In genomic region chr17:32126746-32127145, GRCh38 we compare ENCODE assay signal across 1 cellular context.
TF ChIP-seq lines count a peak whose summit lies in the region.

No MANE protein-coding gene starts in this region.

TF ChIP-seq in WTC11, 78 proteins besides CTCF, POLR2A, EP300 and RAD21 (continued from another document):
- TF ChIP-seq PRDM15 (CRISPR knock-in tag; IDR thresholded peaks at IDR 0.05) (no peak), ZNF416 (CRISPR knock-in tag; IDR thresholded peaks at IDR 0.05) (no peak), ZNF512 (CRISPR knock-in tag; IDR thresholded peaks at IDR 0.05; ENCODE audit: borderline replicate concordance) (no peak), ZNF281 (CRISPR knock-in tag; IDR thresholded peaks at IDR 0.05) (no peak), CDX4 (CRISPR knock-in tag; IDR thresholded peaks at IDR 0.05; ENCODE audit: borderline replicate concordance) (no peak), TEAD1 (CRISPR knock-in tag; IDR thresholded peaks at IDR 0.05) (no peak), NFYB (CRISPR knock-in tag; conservative IDR thresholded peaks at IDR 0.05; ENCODE audit: low read depth) (no peak), ATF3 (CRISPR knock-in tag; conservative IDR thresholded peaks at IDR 0.05) (no peak), SMAD3 (CRISPR knock-in tag; IDR thresholded peaks at IDR 0.05; ENCODE audit: borderline replicate concordance) (no peak), ZNF317 (CRISPR knock-in tag; IDR thresholded peaks at IDR 0.05; ENCODE audit: borderline replicate concordance, low read depth) (no peak), MXD4 (CRISPR knock-in tag; IDR thresholded peaks at IDR 0.05; ENCODE audit: borderline replicate concordance) (no peak), PREB (CRISPR knock-in tag; IDR thresholded peaks at IDR 0.05; ENCODE audit: borderline replicate concordance) (no peak), E2F5 (CRISPR knock-in tag; IDR thresholded peaks at IDR 0.05) (no peak), ZBTB43 (CRISPR knock-in tag; IDR thresholded peaks at IDR 0.05) (no peak), STAT6 (CRISPR knock-in tag; conservative IDR thresholded peaks at IDR 0.05; ENCODE audit: low read depth) (no peak), AR (CRISPR knock-in tag; IDR thresholded peaks at IDR 0.05) (no peak)
TF ChIP-seq in WTC11: peak in this region for 0.
